ENCODE assay signal across 24 cellular contexts in the genomic region with DNA sequence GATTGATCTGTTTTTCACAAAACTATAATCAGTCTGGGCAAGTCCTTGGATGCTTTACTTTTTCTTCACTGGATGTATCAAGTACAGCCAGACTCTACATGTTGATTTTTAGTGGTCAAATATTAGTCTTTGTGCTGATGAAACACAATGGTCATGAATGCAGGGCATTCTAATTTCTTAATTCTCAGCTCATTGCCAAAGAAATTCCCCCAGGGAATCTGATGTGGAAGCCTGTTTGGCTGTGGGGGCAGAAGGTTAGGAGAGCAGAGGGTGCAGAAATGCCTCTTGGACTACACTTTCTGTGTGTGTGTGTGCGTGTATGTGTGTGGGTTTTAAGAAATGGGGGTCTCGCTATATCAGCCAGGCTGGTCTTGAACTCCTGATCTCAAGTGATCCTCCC. TPM values are rescaled to one million over a fixed set of nuclear protein-coding genes. Genes with fewer than 3 reads are reported as not detected.
A peak's percentile ranks its signal among the peaks of the same experiment; 100 is the strongest.
DNase-seq lines count a peak whose midpoint lies in the region; ATAC-seq, FAIRE-seq and TF ChIP-seq lines count a peak whose summit lies in the region.
"Had no signal": no experiment of that assay in that cellular context is flagged by ENCODE, and none has a peak within 500 bp of the region (broad histone marks: within the 10 kb centered on the region; RNA-seq: fewer than 3 reads in every experiment).

No MANE protein-coding gene starts in this region.

- DNase-seq in GM03348 (ENCODE audit: low spot score) (peak; percentile 54), chondrocyte (ENCODE audit: low spot score) (no peak), glutamatergic neuron (no peak), sigmoid colon (no peak), Ammon's horn (ENCODE audit: low spot score) (no peak), small intestine (no peak)
- DNase-seq: activated CD4-positive, alpha-beta T cell treated with anti-CD3 and anti-CD28 coated beads, Interleukin-2, amount 10 ng/mL, durations not matched to agents 7 days and 5 days; activated effector memory CD4-positive, alpha-beta T cell treated with anti-CD3 and anti-CD28 coated beads, Interleukin-2, amount 50 U/mL, for 16 hours; activated naive CD8-positive, alpha-beta T cell treated with anti-CD3 and anti-CD28 coated beads, Interleukin-2, amount 50 U/mL, for 24 hours; CD4-positive, alpha-beta T cell; DMS153; GDM1; head of caudate nucleus; left ventricle myocardium inferior; MV-4-11; NCI-H2029 treated with DMSO at 0.1 percent for 48 hours; thyroid gland had no signal

- TF ChIP-seq EP300 in sigmoid colon (IDR thresholded peaks at IDR 0.05) = no peak

- intact Hi-C loops in sigmoid colon (cut with DNase I) = no loop called here

- H3K9me3 ChIP-seq in sigmoid colon (no peaks in the 10 kb centered on the region), small intestine (ENCODE audit: control insufficient read depth, low read depth) (no peaks in the 10 kb centered on the region)
- H3K9me3 ChIP-seq: left ventricle myocardium inferior, SJSA1, thyroid gland had no signal

- H3K4me3 Mint-ChIP-seq in chondrocyte (ENCODE audit: unreplicated experiment) (no peak overlapping the region), glutamatergic neuron (ENCODE audit: unreplicated experiment) (no peak overlapping the region)
- H3K4me3 Mint-ChIP-seq: activated CD4-positive, alpha-beta T cell treated with anti-CD3 and anti-CD28 coated beads, Interleukin-2, amount 10 ng/mL, durations not matched to agents 7 days and 5 days; activated naive CD8-positive, alpha-beta T cell treated with anti-CD3 and anti-CD28 coated beads, Interleukin-2, amount 50 U/mL, for 24 hours; CD4-positive, alpha-beta T cell had no signal

- 88 to 99% methylated on average over 2 of the region's 2 CpGs for WGBS in sigmoid colon, 2 donors
- 88 to 93% (median 90%) methylated on average over 2 of the region's 2 CpGs for WGBS in small intestine, 3 donors

- H3K27me3 ChIP-seq in sigmoid colon = no peaks in the 10 kb centered on the region
- H3K27me3 ChIP-seq in small intestine (ENCODE audit: control insufficient read depth in 2 of 2, insufficient read depth in 2 of 2, low read length in 2 of 2) = no peaks in the 10 kb centered on the region
- H3K27me3 ChIP-seq: SJSA1, thyroid gland had no signal

- no peak for TF ChIP-seq POLR2A in sigmoid colon (IDR thresholded peaks at IDR 0.05)

- no peak for ATAC-seq in HG02938 (IDR thresholded peaks at IDR 0.05; ENCODE audit: unreplicated experiment)
- no peak for ATAC-seq in HG02642 (IDR thresholded peaks at IDR 0.05; ENCODE audit: poor library complexity, unreplicated experiment)
- ATAC-seq: activated naive CD8-positive, alpha-beta T cell treated with anti-CD3 and anti-CD28 coated beads, Interleukin-2, amount 50 U/mL, for 24 hours; Panc1 had no signal

- peaks cover 61% of the 10 kb centered on the region for H3K4me1 Mint-ChIP-seq in chondrocyte (ENCODE audit: low read depth)
- H3K4me1 Mint-ChIP-seq in glutamatergic neuron (ENCODE audit: low read depth, unreplicated experiment) = peaks cover 26% of the 10 kb centered on the region
- H3K4me1 Mint-ChIP-seq: activated naive CD8-positive, alpha-beta T cell treated with anti-CD3 and anti-CD28 coated beads, Interleukin-2, amount 50 U/mL, for 24 hours had no signal

- H3K4me1 ChIP-seq in sigmoid colon (peaks cover 0 to 100% (median 96%) of the 10 kb centered on the region in 4 donors), small intestine (ENCODE audit: control insufficient read depth in 2 of 2, insufficient read depth in 1 of 2, low read depth in 1 of 2, low read length in 1 of 2) (peaks cover 0 to 2% of the 10 kb centered on the region in 2 donors)

- TF ChIP-seq CTCF in chondrocyte (IDR thresholded peaks at IDR 0.05) (no peak), glutamatergic neuron (IDR thresholded peaks at IDR 0.05; ENCODE audit: partially characterized antibody, unreplicated experiment) (no peak), sigmoid colon (IDR thresholded peaks at IDR 0.05) (no peak)

- H3K27me3 Mint-ChIP-seq in chondrocyte (ENCODE audit: low read depth) = no peaks in the 10 kb centered on the region
- no peaks in the 10 kb centered on the region for H3K27me3 Mint-ChIP-seq in glutamatergic neuron (ENCODE audit: unreplicated experiment)
- H3K27me3 Mint-ChIP-seq: activated CD4-positive, alpha-beta T cell treated with anti-CD3 and anti-CD28 coated beads, Interleukin-2, amount 10 ng/mL, durations not matched to agents 7 days and 5 days; CD4-positive, alpha-beta T cell had no signal

- H3K36me3 Mint-ChIP-seq in chondrocyte (ENCODE audit: low read depth) (peaks cover 45% of the 10 kb centered on the region), glutamatergic neuron (ENCODE audit: unreplicated experiment) (no peaks in the 10 kb centered on the region)

- H3K9me3 Mint-ChIP-seq in chondrocyte (ENCODE audit: low read depth) = no peaks in the 10 kb centered on the region
- H3K9me3 Mint-ChIP-seq in glutamatergic neuron (ENCODE audit: unreplicated experiment) = peaks cover 4% of the 10 kb centered on the region
- H3K9me3 Mint-ChIP-seq: activated CD4-positive, alpha-beta T cell treated with anti-CD3 and anti-CD28 coated beads, Interleukin-2, amount 10 ng/mL, durations not matched to agents 7 days and 5 days; activated naive CD8-positive, alpha-beta T cell treated with anti-CD3 and anti-CD28 coated beads, Interleukin-2, amount 50 U/mL, for 24 hours; CD4-positive, alpha-beta T cell had no signal

- H3K27ac ChIP-seq in sigmoid colon (peak overlapping the region; percentile 87 to 98 (median 92)), small intestine (ENCODE audit: low read depth in 1 of 2, low read length in 1 of 2) (no peak overlapping the region)
- H3K27ac ChIP-seq: epithelial cell of prostate, KMS-11, left ventricle myocardium inferior, SJSA1, thyroid gland had no signal

- H3K36me3 ChIP-seq in sigmoid colon = peaks cover 14 to 77% (median 30%) of the 10 kb centered on the region in 4 donors
- H3K36me3 ChIP-seq in small intestine (ENCODE audit: control insufficient read depth in 2 of 2, insufficient read depth in 2 of 2, low read length in 2 of 2) = no peaks in the 10 kb centered on the region
- H3K36me3 ChIP-seq: left ventricle myocardium inferior, SJSA1, thyroid gland had no signal

- H3K27ac Mint-ChIP-seq in chondrocyte (ENCODE audit: unreplicated experiment) (peak overlapping the region; percentile 78), glutamatergic neuron (ENCODE audit: unreplicated experiment) (peak overlapping the region; percentile 18)
- H3K27ac Mint-ChIP-seq: activated naive CD8-positive, alpha-beta T cell treated with anti-CD3 and anti-CD28 coated beads, Interleukin-2, amount 50 U/mL, for 24 hours; CD4-positive, alpha-beta T cell had no signal

- no peak for FAIRE-seq in small intestine (lab: Jason Lieb, UNC)
- FAIRE-seq: H54 had no signal

- H3K4me3 ChIP-seq in sigmoid colon (no peak overlapping the region), small intestine (ENCODE audit: low read depth in 1 of 2, low read length in 2 of 2) (no peak overlapping the region)
- H3K4me3 ChIP-seq: left ventricle myocardium inferior, SJSA1, thyroid gland had no signal

RNA-seq across cellular contexts. Expression of a gene that starts 48.7 kb away (rescaled TPM):
- 78.4 to 106 TPM (median 79.0 TPM) in 3 replicates for total RNA-seq in chondrocyte
- total RNA-seq in glutamatergic neuron (ENCODE audit: unreplicated experiment) = 6.9 TPM
- 10 to 100 TPM; 15.3 to 26.4 (median 19.2) TPM for total RNA-seq in sigmoid colon
- 10 to 100 TPM in 1 of 3 donors, 1 to 10 TPM in 2; 6.6 to 24.9 (median 7.6) TPM for polyA plus RNA-seq in sigmoid colon
- polyA plus RNA-seq in small intestine = 10 to 100 TPM; 15.1 to 24.3 (median 21.0) TPM

Comparison
In these comparisons a context has a peak if more than half of its experiments do, and no peak if none do; other contexts are left out.
1. H3K27ac ChIP-seq: peak in sigmoid colon (4 of 4); none in small intestine (0 of 2).